Comparison of ENCODE assay signal across 26 cellular contexts in the genomic region with DNA sequence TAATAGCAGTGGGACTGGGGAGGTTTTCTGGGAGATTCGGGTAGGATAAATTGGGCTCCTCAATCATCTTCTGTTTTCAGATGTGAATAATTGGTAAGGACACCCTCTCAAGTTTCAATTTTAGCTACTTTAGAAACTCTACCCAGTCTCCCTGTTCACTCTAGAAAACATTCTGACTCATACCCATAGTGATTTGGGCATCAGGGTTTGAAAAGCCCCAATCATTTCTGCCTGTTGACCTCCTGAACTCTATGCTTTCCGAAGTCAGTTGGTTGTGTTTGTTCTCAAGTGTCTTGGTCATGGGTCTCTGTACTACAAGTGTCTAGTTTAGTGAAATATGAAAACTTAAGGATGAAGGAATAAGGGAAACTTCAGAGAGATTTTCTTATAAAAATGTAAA.
DNase-seq lines count a peak whose midpoint lies in the region; ATAC-seq, FAIRE-seq and TF ChIP-seq lines count a peak whose summit lies in the region.
"Had no signal": no experiment of that assay in that cellular context is flagged by ENCODE, and none has a peak within 500 bp of the region (broad histone marks: within the 10 kb centered on the region; RNA-seq: fewer than 3 reads in every experiment).

No MANE protein-coding gene starts in this region.

- H3K4me1 ChIP-seq in MM.1S (ENCODE audit: low read length) = no peaks in the 10 kb centered on the region
- H3K4me1 ChIP-seq in GM12878 (ENCODE audit: control insufficient read depth, insufficient read depth, low read length) = no peaks in the 10 kb centered on the region
- H3K4me1 ChIP-seq in left ventricle myocardium inferior = no peaks in the 10 kb centered on the region
- no peaks in the 10 kb centered on the region for H3K4me1 ChIP-seq in Karpas-422 (ENCODE audit: low read length)

- TF ChIP-seq CTCF in MM.1S (IDR thresholded peaks at IDR 0.05; ENCODE audit: low read length) (no peak), GM12878 (IDR thresholded peaks at IDR 0.05 in 2 of 3, conservative IDR thresholded peaks at IDR 0.05 in 1 of 3; ENCODE audit: control insufficient read depth in 2 of 3, extremely low read depth in 1 of 3, insufficient read depth in 1 of 3, low read depth in 3 of 3, low read length in 3 of 3) (no peak), left ventricle myocardium inferior (IDR thresholded peaks at IDR 0.05; ENCODE audit: borderline replicate concordance) (no peak)

- in situ Hi-C loops in GM12878 (cut with MboI) = no loop called here

- H3K9me2 ChIP-seq in MM.1S (replicated peaks; ENCODE audit: insufficient read depth, low read length) (no peaks in the 10 kb centered on the region), Karpas-422 (replicated peaks; ENCODE audit: insufficient read depth, low read length) (no peaks in the 10 kb centered on the region)

- peak; percentile 91 for ATAC-seq in HG02610 (IDR thresholded peaks at IDR 0.05; ENCODE audit: unreplicated experiment)
- peak; percentile 81 for ATAC-seq in GM12878
- ATAC-seq: activated CD8-positive, alpha-beta T cell treated with anti-CD3 and anti-CD28 coated beads, Interleukin-2, amount 10 ng/mL, durations not matched to agents 7 days and 5 days; activated T-helper 17 cell treated with anti-CD3 and anti-CD28 coated beads, Interleukin-2, amount 50 U/mL, for 72 hours; stimulated activated memory B cell treated with anti-CD40 and anti-IgM and Interleukin-4, amounts not matched to agents 10 μg/mL and 1 μg/mL and 100 μg/mL, for 72 hours had no signal

- TF ChIP-seq POLR2A in GM12878 (IDR thresholded peaks at IDR 0.05; ENCODE audit: low read depth, low read length) = no peak

- no peak for TF ChIP-seq EP300 in GM12878 (IDR thresholded peaks at IDR 0.05; ENCODE audit: borderline replicate concordance in 1 of 2, control insufficient read depth in 1 of 2, low read depth in 2 of 2, low read length in 2 of 2)

- H3F3A ChIP-seq in MM.1S (ENCODE audit: insufficient read depth, low read length) = no peaks in the 10 kb centered on the region

- POLR2A ChIA-PET in GM12878 (lab: Charles Lee) = no interaction called here

- H3K27me3 ChIP-seq in MM.1S (replicated peaks; ENCODE audit: insufficient read depth, low read length) (no peaks in the 10 kb centered on the region), GM12878 (replicated peaks in 1 of 2; ENCODE audit: control insufficient read depth in 2 of 2, insufficient read depth in 2 of 2, low read length in 1 of 2) (no peaks in the 10 kb centered on the region), left ventricle myocardium inferior (ENCODE audit: low read depth) (no peaks in the 10 kb centered on the region), Karpas-422 (ENCODE audit: low read length) (no peaks in the 10 kb centered on the region)
- H3K27me3 ChIP-seq: hepatocyte had no signal

- H3K9ac ChIP-seq in MM.1S (ENCODE audit: low read length) (no peak overlapping the region), GM12878 (ENCODE audit: control insufficient read depth, insufficient read depth, low read length) (no peak overlapping the region), Karpas-422 (ENCODE audit: low read length) (no peak overlapping the region)

- intact Hi-C loops in GM12878 (cut with micrococcal nuclease; ENCODE audit: unreplicated experiment) = no loop called here
- intact Hi-C loops in left ventricle myocardium inferior (cut with micrococcal nuclease) = no loop called here

- H4K20me1 ChIP-seq in MM.1S (ENCODE audit: insufficient read depth, low read length) = no peaks in the 10 kb centered on the region
- H4K20me1 ChIP-seq in GM12878 (ENCODE audit: control insufficient read depth, insufficient read depth) = no peaks in the 10 kb centered on the region
- no peaks in the 10 kb centered on the region for H4K20me1 ChIP-seq in Karpas-422 (ENCODE audit: insufficient read depth, low read depth, low read length)

- FAIRE-seq in GM12878 (lab: Jason Lieb, UNC) = no peak
- FAIRE-seq: colon, endothelial cell of umbilical vein had no signal

- TF ChIP-seq RAD21 in GM12878 (IDR thresholded peaks at IDR 0.05; ENCODE audit: insufficient read depth, low read depth, low read length) = no peak

- H3K4me2 ChIP-seq in MM.1S (ENCODE audit: low read depth, low read length) (no peak overlapping the region), GM12878 (ENCODE audit: control insufficient read depth, insufficient read depth) (no peak overlapping the region), Karpas-422 (ENCODE audit: low read depth, low read length, poor library complexity, severe bottlenecking) (no peak overlapping the region)
- H3K4me2 ChIP-seq: hepatocyte had no signal

- H3K79me2 ChIP-seq in MM.1S (ENCODE audit: low read length) (no peaks in the 10 kb centered on the region), GM12878 (ENCODE audit: control insufficient read depth, insufficient read depth, low read length) (no peaks in the 10 kb centered on the region), Karpas-422 (ENCODE audit: low read length) (no peaks in the 10 kb centered on the region)
- H3K79me2 ChIP-seq: hepatocyte had no signal

- RAD21 ChIA-PET in GM12878 (lab: Charles Lee; ENCODE audit: unreplicated experiment) = no interaction called here

- H3K9me3 ChIP-seq in MM.1S (replicated peaks; ENCODE audit: insufficient read depth, low read length) (no peaks in the 10 kb centered on the region), GM12878 (replicated peaks; ENCODE audit: control insufficient read depth, insufficient read depth, low read length) (no peaks in the 10 kb centered on the region; the same call in 2 of the 3 replicates), left ventricle myocardium inferior (replicated peaks) (no peaks in the 10 kb centered on the region), Karpas-422 (ENCODE audit: low read length) (peaks cover 28% of the 10 kb centered on the region)

- H3K4me3 ChIP-seq in MM.1S (ENCODE audit: low read length) = no peak overlapping the region
- H3K4me3 ChIP-seq in GM12878 = no peak overlapping the region
- no peak overlapping the region for H3K4me3 ChIP-seq in left ventricle myocardium inferior
- H3K4me3 ChIP-seq in Karpas-422 (ENCODE audit: low read length) = no peak overlapping the region
- H3K4me3 ChIP-seq: hepatocyte had no signal

- DNase-seq in A172 (ENCODE audit: low spot score) (peak; percentile 17), MM.1S (peak; percentile 12), GM12878 (ENCODE audit: low read depth, low spot score) (peak; percentile 11), medulla oblongata (ENCODE audit: extremely low spot score) (no peak), left ventricle myocardium inferior (no peak), T-helper 2 cell (no peak), Karpas-422 (no peak)
- DNase-seq: activated CD4-positive, alpha-beta T cell treated with anti-CD3 and anti-CD28 coated beads for 4 hours; activated CD8-positive, alpha-beta T cell treated with anti-CD3 and anti-CD28 coated beads, Interleukin-2, amount 10 ng/mL, durations not matched to agents 7 days and 5 days; activated naive CD4-positive, alpha-beta T cell treated with anti-CD3 and anti-CD28 coated beads, Interleukin-2, amount 10 ng/mL, durations not matched to agents 7 days and 5 days; amygdala; GOT3; NCI-H1105; NCI-H187 treated with DMSO at 0.1 percent for 48 hours; NCI-H524 treated with DMSO at 0.1 percent for 48 hours; NK-92 treated with Interleukin-12 subunit alpha and Interleukin-12 subunit beta, amount 100 ng/mL, for 24 hours; SHP77; stimulated activated CD4-positive, alpha-beta T cell treated with anti-CD3 and anti-CD28 coated beads, Interleukin-15, amount 100 ng/mL, for 24 hours; WERI-Rb-1 had no signal

- no TSS peak for BruUV-seq in GM12878 (replicated peaks; lab: Mats Ljungman, UMichigan)

- SMC1A ChIA-PET in GM12878 (lab: Charles Lee; ENCODE audit: uncharacterized antibody, unreplicated experiment) = no interaction called here

- CTCF ChIA-PET in GM12878 (lab: Yijun Ruan, JAX) = no interaction called here

- 0% methylated on average over 2 of the region's 2 CpGs for WGBS in GM12878 (ENCODE audit: insufficient coverage, insufficient replicate concordance, low lambda C conversion rate, missing lambda C conversion rate)

- no peak overlapping the region for H2AFZ ChIP-seq in MM.1S (ENCODE audit: low read length)
- no peak overlapping the region for H2AFZ ChIP-seq in GM12878 (ENCODE audit: control insufficient read depth, low read depth, low read length)
- H2AFZ ChIP-seq in Karpas-422 (ENCODE audit: low read length) = no peak overlapping the region
- H2AFZ ChIP-seq: hepatocyte had no signal

- H3K36me3 ChIP-seq in MM.1S (replicated peaks; ENCODE audit: insufficient read depth, low read length) (no peaks in the 10 kb centered on the region), GM12878 (ENCODE audit: control insufficient read depth in 2 of 2, insufficient read depth in 2 of 2, low read length in 1 of 2) (no peaks in the 10 kb centered on the region), left ventricle myocardium inferior (no peaks in the 10 kb centered on the region), Karpas-422 (ENCODE audit: insufficient read depth, low read length) (no peaks in the 10 kb centered on the region)
- H3K36me3 ChIP-seq: WERI-Rb-1 had no signal

- H3K27ac ChIP-seq in MM.1S (ENCODE audit: low read length) (no peak overlapping the region), GM12878 (ENCODE audit: control insufficient read depth, insufficient read depth) (no peak overlapping the region), left ventricle myocardium inferior (replicated peaks) (no peak overlapping the region), Karpas-422 (ENCODE audit: low read length) (no peak overlapping the region)
- H3K27ac ChIP-seq: 22Rv1, hepatocyte, WERI-Rb-1 had no signal

TF ChIP-seq in GM12878, 131 proteins besides CTCF, POLR2A, EP300 and RAD21 (continues in another document):
- no peak for TF ChIP-seq NFIC (IDR thresholded peaks at IDR 0.05; ENCODE audit: low read depth, low read length)
- peak; percentile 76; the same call in 1 of the 2 replicates for TF ChIP-seq NR2F1 (conservative IDR thresholded peaks at IDR 0.05)
- TF ChIP-seq NR2C2 (IDR thresholded peaks at IDR 0.05; ENCODE audit: borderline replicate concordance, control insufficient read depth, insufficient read length, low read depth) = no peak
- peak in 1 of 2 experiments; percentile 38; a peak in 1 of 4 replicates for TF ChIP-seq IKZF2 (IDR thresholded peaks at IDR 0.05)
- TF ChIP-seq CHD4 (IDR thresholded peaks at IDR 0.05) = no peak
- TF ChIP-seq CBX3 (IDR thresholded peaks at IDR 0.05; ENCODE audit: borderline replicate concordance, low read depth) = no peak
- peak; percentile 27; the same call in 1 of the 2 replicates for TF ChIP-seq DPF2 (IDR thresholded peaks at IDR 0.05)
- no peak for TF ChIP-seq EED (IDR thresholded peaks at IDR 0.05; ENCODE audit: low read depth)
- TF ChIP-seq BCL11A (IDR thresholded peaks at IDR 0.05; ENCODE audit: low read depth, low read length) = peak; percentile 26; the same call in 1 of the 2 replicates
- 0 out of 2 replicates have a peak, but pooled peaks have one; percentile 28 for TF ChIP-seq IKZF1 (conservative IDR thresholded peaks at IDR 0.05)
- TF ChIP-seq RB1 (IDR thresholded peaks at IDR 0.05; ENCODE audit: borderline replicate concordance) = no peak
- no peak for TF ChIP-seq KDM1A (IDR thresholded peaks at IDR 0.05; ENCODE audit: borderline replicate concordance)

Comparison
In these comparisons a context has a peak if more than half of its experiments do, and no peak if none do; other contexts are left out.
1. DNase-seq: peak in A172 (single experiment), MM.1S (single experiment) and GM12878 (single experiment); none in medulla oblongata (single experiment), left ventricle myocardium inferior (single experiment), T-helper 2 cell (0 of 5) and Karpas-422 (single experiment).